In the genomic region with DNA sequence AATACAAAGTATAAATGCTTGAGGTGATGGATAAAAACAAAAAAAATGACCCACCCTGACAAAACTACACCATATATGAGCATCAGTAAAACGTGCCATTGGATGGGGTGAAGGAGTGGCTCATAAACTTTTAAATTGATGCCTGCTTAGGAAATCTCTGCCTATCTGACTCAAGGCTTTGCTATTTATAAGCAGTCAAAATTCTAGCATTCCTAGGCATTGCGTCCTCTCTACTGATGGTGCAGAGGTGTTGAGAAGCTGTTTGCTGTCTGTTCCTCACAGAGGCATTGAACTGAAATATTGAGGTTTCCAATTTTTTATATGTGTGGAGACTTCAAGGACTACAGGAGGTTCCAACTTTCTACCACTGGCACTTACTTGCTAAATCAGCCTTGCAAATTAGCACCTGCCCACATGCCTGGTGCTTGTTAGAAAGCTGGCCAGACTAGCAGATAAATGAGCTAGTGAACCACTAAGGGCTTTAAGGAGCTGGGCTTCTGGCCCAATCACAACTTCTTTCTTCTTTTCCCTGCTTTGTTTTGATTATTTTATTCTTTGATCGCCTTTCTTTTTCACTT, we compare ENCODE assay signal across 13 cellular contexts.
"Had no signal": no experiment of that assay in that cellular context is flagged by ENCODE, and none has a peak within 500 bp of the region (broad histone marks: within the 10 kb centered on the region; RNA-seq: fewer than 3 reads in every experiment).

No MANE protein-coding gene starts in this region.

- H3K4me3 ChIP-seq: adrenal gland had no signal

- H3K27me3 Mint-ChIP-seq: dendritic cell treated with granulocyte-macrophage colony-stimulating factor and Interleukin-4, amounts not matched to agents 40 ng/mL and 50 ng/mL, for 4 days had no signal

- H3K27me3 ChIP-seq: adrenal gland had no signal

- H3K36me3 ChIP-seq: adrenal gland had no signal

- H3K9me3 ChIP-seq: adrenal gland had no signal

- ATAC-seq: activated naive CD4-positive, alpha-beta T cell treated with anti-CD3 and anti-CD28 coated beads, Interleukin-2, amount 50 U/mL, for 72 hours; esophagus mucosa; natural killer cell; sciatic nerve; stimulated activated naive B cell treated with anti-CD40 and anti-IgM and Interleukin-4, amounts not matched to agents 10 μg/mL and 1 μg/mL and 100 μg/mL, for 72 hours had no signal

- DNase-seq: activated CD4-positive, alpha-beta T cell treated with anti-CD3 and anti-CD28 coated beads, Interleukin-2, amount 50 U/mL, for 48 hours; activated gamma-delta T cell treated with Interleukin-2 at 50 U/mL for 16 hours; adrenal gland; effector CD8-positive, alpha-beta T cell; natural killer cell; stimulated activated naive B cell treated with anti-CD40 and anti-IgM and Interleukin-4, amounts not matched to agents 10 μg/mL and 1 μg/mL and 100 μg/mL, for 72 hours had no signal

- H3K79me2 ChIP-seq: parathyroid adenoma had no signal

- H3K36me3 Mint-ChIP-seq: activated naive CD4-positive, alpha-beta T cell treated with anti-CD3 and anti-CD28 coated beads, Interleukin-2, amount 50 U/mL, for 72 hours; memory B cell; natural killer cell; stimulated activated naive B cell treated with anti-CD40 and anti-IgM and Interleukin-4, amounts not matched to agents 10 μg/mL and 1 μg/mL and 100 μg/mL, for 72 hours had no signal

- H3K9me3 Mint-ChIP-seq: activated naive CD4-positive, alpha-beta T cell treated with anti-CD3 and anti-CD28 coated beads, Interleukin-2, amount 50 U/mL, for 72 hours; dendritic cell treated with granulocyte-macrophage colony-stimulating factor and Interleukin-4, amounts not matched to agents 40 ng/mL and 50 ng/mL, for 4 days; memory B cell; natural killer cell; stimulated activated naive B cell treated with anti-CD40 and anti-IgM and Interleukin-4, amounts not matched to agents 10 μg/mL and 1 μg/mL and 100 μg/mL, for 72 hours; T-helper 2 cell treated with Interferon-gamma antibody and Interleukin-4, amounts not matched to agents 5 μg/mL and 100 μg/mL, for 36 hours had no signal

- H3K4me1 Mint-ChIP-seq: natural killer cell; stimulated activated naive B cell treated with anti-CD40 and anti-IgM and Interleukin-4, amounts not matched to agents 10 μg/mL and 1 μg/mL and 100 μg/mL, for 72 hours had no signal

- H3K4me3 Mint-ChIP-seq: dendritic cell treated with granulocyte-macrophage colony-stimulating factor and Interleukin-4, amounts not matched to agents 40 ng/mL and 50 ng/mL, for 4 days; memory B cell; natural killer cell; stimulated activated naive B cell treated with anti-CD40 and anti-IgM and Interleukin-4, amounts not matched to agents 10 μg/mL and 1 μg/mL and 100 μg/mL, for 72 hours; T-helper 2 cell treated with Interferon-gamma antibody and Interleukin-4, amounts not matched to agents 5 μg/mL and 100 μg/mL, for 36 hours had no signal

- H3K4me1 ChIP-seq: parathyroid adenoma had no signal

- H2AFZ ChIP-seq: parathyroid adenoma had no signal

- H3K27ac Mint-ChIP-seq: activated naive CD4-positive, alpha-beta T cell treated with anti-CD3 and anti-CD28 coated beads, Interleukin-2, amount 50 U/mL, for 72 hours; dendritic cell treated with granulocyte-macrophage colony-stimulating factor and Interleukin-4, amounts not matched to agents 40 ng/mL and 50 ng/mL, for 4 days; memory B cell; natural killer cell; stimulated activated naive B cell treated with anti-CD40 and anti-IgM and Interleukin-4, amounts not matched to agents 10 μg/mL and 1 μg/mL and 100 μg/mL, for 72 hours; T-helper 2 cell treated with Interferon-gamma antibody and Interleukin-4, amounts not matched to agents 5 μg/mL and 100 μg/mL, for 36 hours had no signal

- H3K27ac ChIP-seq: adrenal gland, parathyroid adenoma had no signal

- H3K9ac ChIP-seq: parathyroid adenoma had no signal
